In genomic region chr3:23709987-23710386, GRCh38 we compare ENCODE assay signal across 31 cellular contexts.
"Had no signal": no experiment of that assay in that cellular context is flagged by ENCODE, and none has a peak within 500 bp of the region (broad histone marks: within the 10 kb centered on the region; RNA-seq: fewer than 3 reads in every experiment).

No MANE protein-coding gene starts in this region.

- H3K9me3 ChIP-seq: gastrocnemius medialis, left ventricle myocardium inferior, pancreas, prostate gland, thyroid gland, upper lobe of left lung, vagina had no signal

- H3K4me3 ChIP-seq: gastrocnemius medialis, left ventricle myocardium inferior, lung, pancreas, prostate gland, skin epidermis, thyroid gland, upper lobe of left lung, vagina had no signal

- H3K36me3 Mint-ChIP-seq: activated CD4-positive, alpha-beta memory T cell treated with anti-CD3 and anti-CD28 coated beads for 36 hours; mesothelial cell of epicardium; naive thymus-derived CD4-positive, alpha-beta T cell; stimulated activated memory B cell treated with anti-CD40 and anti-IgM and Interleukin-4, amounts not matched to agents 10 μg/mL and 1 μg/mL and 100 μg/mL, for 72 hours had no signal

- H3K27ac ChIP-seq: gastrocnemius medialis, left ventricle myocardium inferior, pancreas, prostate gland, skin epidermis, thyroid gland, upper lobe of left lung, vagina, WERI-Rb-1 had no signal

- DNase-seq: activated CD4-positive, alpha-beta memory T cell treated with anti-CD3 and anti-CD28 coated beads for 36 hours; activated CD4-positive, alpha-beta T cell treated with anti-CD3 and anti-CD28 coated beads, Interleukin-2, amount 10 ng/mL, durations not matched to agents 24 days and 14 days; activated CD4-positive, CD25-positive, alpha-beta regulatory T cell treated with anti-CD3 and anti-CD28 coated beads, Interleukin-2, amount 50 U/mL, for 72 hours; activated CD8-positive, alpha-beta memory T cell treated with anti-CD3 and anti-CD28 coated beads, Interleukin-2, amount 50 U/mL, for 4 hours; activated gamma-delta T cell treated with Interleukin-2 at 50 U/mL for 16 hours; activated naive CD4-positive, alpha-beta T cell treated with anti-CD3 and anti-CD28 coated beads, Interleukin-2, amount 50 U/mL, for 16 hours; activated T-cell treated with anti-CD3 and anti-CD28 coated beads, Interleukin-2, amount 50 U/mL, for 24 hours; amygdala; effector CD4-positive, alpha-beta T cell; naive thymus-derived CD4-positive, alpha-beta T cell; nucleus accumbens; pancreas; stimulated activated CD4-positive, alpha-beta T cell treated with anti-CD3 and anti-CD28 coated beads, Interleukin-1b, Interleukin-23, amount 100 ng/mL, for 48 hours; stimulated activated CD4-positive, alpha-beta T cell treated with anti-CD3 and anti-CD28 coated beads, Interleukin-4, amount 100 ng/mL, for 4 hours; stimulated activated CD8-positive, alpha-beta memory T cell treated with anti-CD3 and anti-CD28 coated beads, Interleukin-4, amount 100 ng/mL, for 48 hours; stimulated activated naive CD8-positive, alpha-beta T cell treated with anti-CD3 and anti-CD28 coated beads, Interleukin-15, amount 100 ng/mL, for 72 hours; T-helper 17 cell; T1000; thyroid gland; upper lobe of left lung; WERI-Rb-1 had no signal

- H3K9me3 Mint-ChIP-seq: activated CD4-positive, alpha-beta memory T cell treated with anti-CD3 and anti-CD28 coated beads for 36 hours; activated CD4-positive, alpha-beta T cell treated with anti-CD3 and anti-CD28 coated beads, Interleukin-2, amount 10 ng/mL, durations not matched to agents 24 days and 14 days; activated T-cell treated with anti-CD3 and anti-CD28 coated beads, Interleukin-2, amount 50 U/mL, for 24 hours; central memory CD8-positive, alpha-beta T cell; mesothelial cell of epicardium; naive thymus-derived CD4-positive, alpha-beta T cell; neural crest cell; stimulated activated memory B cell treated with anti-CD40 and anti-IgM and Interleukin-4, amounts not matched to agents 10 μg/mL and 1 μg/mL and 100 μg/mL, for 72 hours; stimulated activated naive CD8-positive, alpha-beta T cell treated with anti-CD3 and anti-CD28 coated beads, Interleukin-15, amount 100 ng/mL, for 72 hours had no signal

- H3K27me3 Mint-ChIP-seq: stimulated activated memory B cell treated with anti-CD40 and anti-IgM and Interleukin-4, amounts not matched to agents 10 μg/mL and 1 μg/mL and 100 μg/mL, for 72 hours had no signal

- H3K4me3 Mint-ChIP-seq: activated CD4-positive, alpha-beta memory T cell treated with anti-CD3 and anti-CD28 coated beads for 36 hours; activated CD4-positive, alpha-beta T cell treated with anti-CD3 and anti-CD28 coated beads, Interleukin-2, amount 10 ng/mL, durations not matched to agents 24 days and 14 days; activated T-cell treated with anti-CD3 and anti-CD28 coated beads, Interleukin-2, amount 50 U/mL, for 24 hours; central memory CD8-positive, alpha-beta T cell; mesothelial cell of epicardium; naive thymus-derived CD4-positive, alpha-beta T cell; neural crest cell; stimulated activated memory B cell treated with anti-CD40 and anti-IgM and Interleukin-4, amounts not matched to agents 10 μg/mL and 1 μg/mL and 100 μg/mL, for 72 hours; stimulated activated naive CD8-positive, alpha-beta T cell treated with anti-CD3 and anti-CD28 coated beads, Interleukin-15, amount 100 ng/mL, for 72 hours; T-helper 17 cell had no signal

- H3K27ac Mint-ChIP-seq: activated CD4-positive, alpha-beta memory T cell treated with anti-CD3 and anti-CD28 coated beads for 36 hours; activated CD4-positive, alpha-beta T cell treated with anti-CD3 and anti-CD28 coated beads, Interleukin-2, amount 10 ng/mL, durations not matched to agents 24 days and 14 days; activated T-cell treated with anti-CD3 and anti-CD28 coated beads, Interleukin-2, amount 50 U/mL, for 24 hours; mesothelial cell of epicardium; naive thymus-derived CD4-positive, alpha-beta T cell; stimulated activated memory B cell treated with anti-CD40 and anti-IgM and Interleukin-4, amounts not matched to agents 10 μg/mL and 1 μg/mL and 100 μg/mL, for 72 hours; stimulated activated naive CD8-positive, alpha-beta T cell treated with anti-CD3 and anti-CD28 coated beads, Interleukin-15, amount 100 ng/mL, for 72 hours; T-helper 17 cell had no signal

- H3K4me1 Mint-ChIP-seq: T-helper 17 cell had no signal

- H3K4me1 ChIP-seq: pancreas, prostate gland had no signal

- H3K36me3 ChIP-seq: gastrocnemius medialis, left ventricle myocardium inferior, pancreas, prostate gland, thyroid gland, upper lobe of left lung, vagina, WERI-Rb-1 had no signal

- H3K27me3 ChIP-seq: gastrocnemius medialis, thyroid gland, upper lobe of left lung, vagina had no signal
